In the genomic region with DNA sequence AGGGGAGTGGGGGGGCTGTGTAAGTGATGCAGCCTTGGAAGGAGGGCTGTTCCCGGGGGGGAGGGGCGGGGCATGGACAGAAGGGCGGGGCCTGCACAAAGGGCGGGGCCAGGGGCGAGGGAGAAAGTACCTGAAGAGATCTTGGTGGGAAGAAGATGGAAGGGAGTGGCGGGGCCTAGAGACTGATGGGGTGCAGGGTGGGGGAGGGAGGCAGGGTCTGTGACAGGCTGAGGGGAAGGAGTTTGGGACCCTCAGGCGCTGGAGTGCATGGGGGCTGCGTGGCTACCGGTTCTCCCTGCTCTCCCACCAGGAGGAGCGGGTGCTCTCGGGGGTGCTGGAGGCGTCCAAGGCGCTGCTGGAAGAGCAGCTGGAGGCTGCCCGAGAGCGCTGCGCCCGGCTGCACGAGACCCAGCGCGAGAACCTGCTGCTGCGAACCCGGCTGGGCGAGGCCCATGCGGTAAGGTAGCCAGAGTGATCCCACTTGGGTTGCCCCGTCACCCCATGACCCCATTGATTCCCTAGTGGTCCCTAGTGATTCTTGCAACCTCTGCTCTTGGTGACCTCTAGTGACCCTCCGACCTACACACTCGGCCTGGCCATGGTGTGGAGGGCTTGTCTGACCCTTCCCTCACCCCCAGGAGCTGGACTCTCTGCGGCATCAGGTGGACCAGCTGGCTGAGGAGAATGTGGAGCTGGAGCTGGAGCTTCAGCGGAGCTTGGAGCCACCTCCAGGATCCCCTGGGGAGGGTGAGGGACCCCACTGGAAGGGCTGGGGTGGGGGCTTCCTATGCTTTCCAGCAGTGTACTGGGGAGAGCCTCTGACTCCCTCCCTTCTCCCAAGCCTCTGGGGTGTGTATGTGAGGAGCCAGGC, we compare ENCODE assay signal across 10 cellular contexts. TPM values are rescaled to one million over a fixed set of nuclear protein-coding genes. Genes with fewer than 3 reads are reported as not detected.
DNase-seq lines count a peak whose midpoint lies in the region; ATAC-seq and TF ChIP-seq lines count a peak whose summit lies in the region.
"Had no signal": no experiment of that assay in that cellular context is flagged by ENCODE, and none has a peak within 500 bp of the region (broad histone marks: within the 10 kb centered on the region; RNA-seq: fewer than 3 reads in every experiment).

No MANE protein-coding gene starts in this region.

- no peaks in the 10 kb centered on the region for H3K4me1 ChIP-seq in hepatocyte (ENCODE audit: insufficient read depth)

- H3K27me3 ChIP-seq in hepatocyte = no peaks in the 10 kb centered on the region

- H2AFZ ChIP-seq in hepatocyte = no peak overlapping the region

- no peaks in the 10 kb centered on the region for H3K9me3 ChIP-seq in hepatocyte (ENCODE audit: low read depth)

- H3K27me3 Mint-ChIP-seq in T-helper 2 cell treated with Interferon-gamma antibody and Interleukin-4, amounts not matched to agents 5 μg/mL and 100 μg/mL, for 36 hours (ENCODE audit: low read depth) = no peaks in the 10 kb centered on the region
- H3K27me3 Mint-ChIP-seq: activated T-cell treated with anti-CD3 and anti-CD28 coated beads, Interleukin-2, amount 50 U/mL, for 24 hours; naive thymus-derived CD8-positive, alpha-beta T cell had no signal

- H3K36me3 Mint-ChIP-seq in T-helper 2 cell treated with Interferon-gamma antibody and Interleukin-4, amounts not matched to agents 5 μg/mL and 100 μg/mL, for 36 hours (ENCODE audit: low read depth) = peaks cover 33% of the 10 kb centered on the region
- H3K36me3 Mint-ChIP-seq in stimulated activated effector memory CD8-positive, alpha-beta T cell treated with anti-CD3 and anti-CD28 coated beads, Interleukin-12 subunit alpha, Interleukin-12 subunit beta, amount 100 ng/mL, for 72 hours = peaks cover 88% of the 10 kb centered on the region

- H3K79me2 ChIP-seq in hepatocyte = no peaks in the 10 kb centered on the region

- H3K27ac ChIP-seq in hepatocyte = no peak overlapping the region

- 93% methylated on average over 18 of the region's 29 CpGs for WGBS in hepatocyte (ENCODE audit: low lambda C conversion rate, missing lambda C conversion rate)

- peak; percentile 30 for DNase-seq in DMS 273 (lab: John Stamatoyannopoulos, UW; ENCODE audit: unreplicated experiment)
- DNase-seq in DMS 273 treated with DMSO at 0.1 percent for 48 hours (lab: John Stamatoyannopoulos, UW) = no peak
- DNase-seq in T-helper 2 cell treated with Interferon-gamma antibody and Interleukin-4, amounts not matched to agents 5 μg/mL and 100 μg/mL, for 36 hours (ENCODE audit: low spot score) = no peak
- DNase-seq in hepatocyte (ENCODE audit: low spot score) = peak; percentile 2
- no peak for DNase-seq in stimulated activated effector memory CD8-positive, alpha-beta T cell treated with anti-CD3 and anti-CD28 coated beads, Interleukin-12 subunit alpha, Interleukin-12 subunit beta, amount 100 ng/mL, for 72 hours (ENCODE audit: low spot score in 2 of 2)
- no peak for DNase-seq in activated effector memory CD4-positive, alpha-beta T cell treated with Interleukin-2 at 50 U/mL for 16 hours
- no peak for DNase-seq in NCI-H2081 (lab: John Stamatoyannopoulos, UW)
- DNase-seq in NCI-H1436 treated with DMSO at 0.1 percent for 48 hours (lab: John Stamatoyannopoulos, UW) = no peak

- TF ChIP-seq CTCF in hepatocyte (IDR thresholded peaks at IDR 0.05; ENCODE audit: poor library complexity) = no peak

- no peaks in the 10 kb centered on the region for H3K9me3 Mint-ChIP-seq in T-helper 2 cell treated with Interferon-gamma antibody and Interleukin-4, amounts not matched to agents 5 μg/mL and 100 μg/mL, for 36 hours
- H3K9me3 Mint-ChIP-seq in stimulated activated effector memory CD8-positive, alpha-beta T cell treated with anti-CD3 and anti-CD28 coated beads, Interleukin-12 subunit alpha, Interleukin-12 subunit beta, amount 100 ng/mL, for 72 hours = no peaks in the 10 kb centered on the region
- H3K9me3 Mint-ChIP-seq: activated T-cell treated with anti-CD3 and anti-CD28 coated beads, Interleukin-2, amount 50 U/mL, for 24 hours; naive thymus-derived CD8-positive, alpha-beta T cell had no signal

- H3K9me2 ChIP-seq in hepatocyte (replicated peaks; ENCODE audit: insufficient read depth) = no peaks in the 10 kb centered on the region

- no peaks in the 10 kb centered on the region for H4K20me1 ChIP-seq in hepatocyte (ENCODE audit: insufficient read depth, poor library complexity, severe bottlenecking)

- H3K27ac Mint-ChIP-seq in T-helper 2 cell treated with Interferon-gamma antibody and Interleukin-4, amounts not matched to agents 5 μg/mL and 100 μg/mL, for 36 hours = no peak overlapping the region
- H3K27ac Mint-ChIP-seq in stimulated activated effector memory CD8-positive, alpha-beta T cell treated with anti-CD3 and anti-CD28 coated beads, Interleukin-12 subunit alpha, Interleukin-12 subunit beta, amount 100 ng/mL, for 72 hours = no peak overlapping the region
- H3K27ac Mint-ChIP-seq: activated T-cell treated with anti-CD3 and anti-CD28 coated beads, Interleukin-2, amount 50 U/mL, for 24 hours had no signal

- H3K4me1 Mint-ChIP-seq in T-helper 2 cell treated with Interferon-gamma antibody and Interleukin-4, amounts not matched to agents 5 μg/mL and 100 μg/mL, for 36 hours (ENCODE audit: low read depth) = peaks cover 28% of the 10 kb centered on the region
- peaks cover 46% of the 10 kb centered on the region for H3K4me1 Mint-ChIP-seq in stimulated activated effector memory CD8-positive, alpha-beta T cell treated with anti-CD3 and anti-CD28 coated beads, Interleukin-12 subunit alpha, Interleukin-12 subunit beta, amount 100 ng/mL, for 72 hours

- no peaks in the 10 kb centered on the region for H3K36me3 ChIP-seq in hepatocyte (replicated peaks; ENCODE audit: insufficient read depth, low read depth)

- no peak overlapping the region for H3K4me3 ChIP-seq in hepatocyte

- peak overlapping the region; percentile 63 for H3K4me2 ChIP-seq in hepatocyte

- peak overlapping the region; percentile 29 for H3K4me3 Mint-ChIP-seq in T-helper 2 cell treated with Interferon-gamma antibody and Interleukin-4, amounts not matched to agents 5 μg/mL and 100 μg/mL, for 36 hours
- H3K4me3 Mint-ChIP-seq in stimulated activated effector memory CD8-positive, alpha-beta T cell treated with anti-CD3 and anti-CD28 coated beads, Interleukin-12 subunit alpha, Interleukin-12 subunit beta, amount 100 ng/mL, for 72 hours = peak overlapping the region; percentile 90

- no peak for ATAC-seq in stimulated activated effector memory CD8-positive, alpha-beta T cell treated with anti-CD3 and anti-CD28 coated beads, Interleukin-12 subunit alpha, Interleukin-12 subunit beta, amount 100 ng/mL, for 72 hours

RNA-seq across cellular contexts. Expression of gene CCDC88B, which starts 3.1 kb away (rescaled TPM):
- 4.9 TPM in 2 replicates for total RNA-seq in hepatocyte
- 9.1 and 10.0 TPM in 2 replicates for polyA plus RNA-seq in hepatocyte

RNA-seq across cellular contexts. Expression of gene RPS6KA4, which starts 15.9 kb away (rescaled TPM):
- total RNA-seq in hepatocyte = 31.3 and 35.9 TPM in 2 replicates
- 44.0 and 44.8 TPM in 2 replicates for polyA plus RNA-seq in hepatocyte

RNA-seq across cellular contexts. Expression of gene PRDX5, which starts 25.2 kb away (rescaled TPM):
- 261 and 267 TPM in 2 replicates for total RNA-seq in hepatocyte
- polyA plus RNA-seq in hepatocyte = 517 and 542 TPM in 2 replicates

RNA-seq across cellular contexts. Expression of gene TRMT112, which starts 25.7 kb away (rescaled TPM):
- 210 and 244 TPM in 2 replicates for total RNA-seq in hepatocyte
- 292 and 311 TPM in 2 replicates for polyA plus RNA-seq in hepatocyte

RNA-seq across cellular contexts. Expression of gene ESRRA, which starts 37.8 kb away (rescaled TPM):
- total RNA-seq in hepatocyte = 52.1 and 62.0 TPM in 2 replicates
- polyA plus RNA-seq in hepatocyte = 51.3 and 57.4 TPM in 2 replicates

Comparison
In these comparisons a context has a peak if more than half of its experiments do, and no peak if none do; other contexts are left out.
1. DNase-seq: peak in DMS 273 (single experiment) and hepatocyte (single experiment); none in DMS 273 treated with DMSO at 0.1 percent for 48 hours (single experiment), T-helper 2 cell treated with Interferon-gamma antibody and Interleukin-4, amounts not matched to agents 5 μg/mL and 100 μg/mL, for 36 hours (single experiment), stimulated activated effector memory CD8-positive, alpha-beta T cell treated with anti-CD3 and anti-CD28 coated beads, Interleukin-12 subunit alpha, Interleukin-12 subunit beta, amount 100 ng/mL, for 72 hours (0 of 2), activated effector memory CD4-positive, alpha-beta T cell treated with Interleukin-2 at 50 U/mL for 16 hours (single experiment), NCI-H2081 (0 of 2) and NCI-H1436 treated with DMSO at 0.1 percent for 48 hours (single experiment).